ENCODE assay signal across 1 cellular context in genomic region chr20:17648782-17649730, GRCh38.
TF ChIP-seq lines count a peak whose summit lies in the region.

No MANE protein-coding gene starts in this region.

TF ChIP-seq in HepG2, 621 proteins besides CTCF, POLR2A, EP300 and RAD21 (continued from another document and continues in another):
- TF ChIP-seq PATZ1 (CRISPR knock-in tag; IDR thresholded peaks at IDR 0.05) (peak; percentile 97), ZNF563 (CRISPR knock-in tag; IDR thresholded peaks at IDR 0.05) (no peak), TRIM24 (CRISPR knock-in tag; IDR thresholded peaks at IDR 0.05) (no peak), KLF12 (CRISPR knock-in tag; IDR thresholded peaks at IDR 0.05; ENCODE audit: borderline replicate concordance) (0 out of 2 replicates have a peak, but pooled peaks have one; percentile 33), ZNF776 (CRISPR knock-in tag; IDR thresholded peaks at IDR 0.05) (no peak), BRCA1 (CRISPR knock-in tag; IDR thresholded peaks at IDR 0.05) (no peak), TEAD3 (CRISPR knock-in tag; optimal IDR thresholded peaks at IDR 0.05; ENCODE audit: borderline replicate concordance) (no peak), SMAD9 (CRISPR knock-in tag; IDR thresholded peaks at IDR 0.05) (no peak), ZFP36 (IDR thresholded peaks at IDR 0.05; ENCODE audit: borderline replicate concordance, low read depth, low read length, partially characterized antibody) (no peak), TGIF2 (CRISPR knock-in tag; IDR thresholded peaks at IDR 0.05) (no peak), MLLT10 (CRISPR knock-in tag; IDR thresholded peaks at IDR 0.05) (no peak), MAZ (IDR thresholded peaks at IDR 0.05; ENCODE audit: borderline replicate concordance, low read depth, low read length) (0 out of 2 replicates have a peak, but pooled peaks have one; percentile 63), MAZ (CRISPR knock-in tag; IDR thresholded peaks at IDR 0.05; ENCODE audit: low read depth) (no peak), SKIL (CRISPR knock-in tag; IDR thresholded peaks at IDR 0.05; ENCODE audit: borderline replicate concordance) (0 out of 2 replicates have a peak, but pooled peaks have one; percentile 27), GATAD1 (CRISPR knock-in tag; IDR thresholded peaks at IDR 0.05) (no peak), ZNF75D (CRISPR knock-in tag; IDR thresholded peaks at IDR 0.05; ENCODE audit: borderline replicate concordance) (no peak), SRSF9 (IDR thresholded peaks at IDR 0.05; ENCODE audit: borderline replicate concordance, insufficient read depth, low read depth, low read length, poor library complexity, severe bottlenecking) (no peak), ZNF350 (CRISPR knock-in tag; IDR thresholded peaks at IDR 0.05; ENCODE audit: borderline replicate concordance, low read depth) (peak; percentile 7; the same call in 1 of the 2 replicates), E2F5 (CRISPR knock-in tag; conservative IDR thresholded peaks at IDR 0.05) (no peak), KDM5B (CRISPR knock-in tag; IDR thresholded peaks at IDR 0.05; ENCODE audit: borderline replicate concordance) (no peak), ZNF10 (CRISPR knock-in tag; IDR thresholded peaks at IDR 0.05; ENCODE audit: borderline replicate concordance, low read depth) (no peak), ZNF879 (CRISPR knock-in tag; IDR thresholded peaks at IDR 0.05) (no peak), KLF9 (CRISPR knock-in tag; IDR thresholded peaks at IDR 0.05; ENCODE audit: low read depth) (no peak), ZNF574 (CRISPR knock-in tag; IDR thresholded peaks at IDR 0.05) (0 out of 2 replicates have a peak, but pooled peaks have one; percentile 27), HNRNPH1 (optimal IDR thresholded peaks at IDR 0.05; ENCODE audit: low read depth, low read length) (no peak), AGO1 (IDR thresholded peaks at IDR 0.05; ENCODE audit: low read depth, low read length, poor library complexity, severe bottlenecking) (no peak), HOMEZ (CRISPR knock-in tag; IDR thresholded peaks at IDR 0.05; ENCODE audit: low read depth) (no peak), ZNF34 (CRISPR knock-in tag; IDR thresholded peaks at IDR 0.05; ENCODE audit: borderline replicate concordance) (no peak), AGO2 (optimal IDR thresholded peaks at IDR 0.05; ENCODE audit: low read depth, low read length) (peak; percentile 96), ZNF331 (CRISPR knock-in tag; IDR thresholded peaks at IDR 0.05) (no peak), SKI (IDR thresholded peaks at IDR 0.05; ENCODE audit: partially characterized antibody) (no peak), ZFP37 (CRISPR knock-in tag; IDR thresholded peaks at IDR 0.05; ENCODE audit: borderline replicate concordance) (no peak), YEATS2 (CRISPR knock-in tag; IDR thresholded peaks at IDR 0.05; ENCODE audit: borderline replicate concordance) (no peak), ZNF230 (CRISPR knock-in tag; IDR thresholded peaks at IDR 0.05) (no peak), ZC3H13 (CRISPR knock-in tag; IDR thresholded peaks at IDR 0.05) (peak; percentile 58; the same call in 1 of the 2 replicates), ZNF652 (CRISPR knock-in tag; IDR thresholded peaks at IDR 0.05; ENCODE audit: borderline replicate concordance, low read depth) (no peak), KDM1A (CRISPR knock-in tag; IDR thresholded peaks at IDR 0.05) (no peak), GMEB2 (CRISPR knock-in tag; IDR thresholded peaks at IDR 0.05; ENCODE audit: low read depth) (no peak), E2F1 (CRISPR knock-in tag; IDR thresholded peaks at IDR 0.05) (no peak), POLR2AphosphoS2 (IDR thresholded peaks at IDR 0.05; ENCODE audit: low read depth, low read length) (no peak; the same call in 1 of the 2 replicates), FOXJ3 (CRISPR knock-in tag; IDR thresholded peaks at IDR 0.05; ENCODE audit: borderline replicate concordance) (no peak), ZNF333 (CRISPR knock-in tag; IDR thresholded peaks at IDR 0.05; ENCODE audit: borderline replicate concordance) (no peak), IRF1 (CRISPR knock-in tag; IDR thresholded peaks at IDR 0.05; ENCODE audit: low read depth) (no peak), ZNF44 (CRISPR knock-in tag; IDR thresholded peaks at IDR 0.05) (no peak), BCL3 (CRISPR knock-in tag; IDR thresholded peaks at IDR 0.05) (no peak), ZNF839 (CRISPR knock-in tag; IDR thresholded peaks at IDR 0.05; ENCODE audit: borderline replicate concordance) (no peak), ZBTB26 (CRISPR knock-in tag; IDR thresholded peaks at IDR 0.05; ENCODE audit: borderline replicate concordance) (no peak), GABPB1 (CRISPR knock-in tag; IDR thresholded peaks at IDR 0.05) (peak; percentile 18; the same call in 1 of the 2 replicates)
